ENCODE assay signal across 17 cellular contexts in genomic region chrX:68043713-68044438, GRCh38.
DNase-seq lines count a peak whose midpoint lies in the region; ATAC-seq and TF ChIP-seq lines count a peak whose summit lies in the region.
"Had no signal": no experiment of that assay in that cellular context is flagged by ENCODE, and none has a peak within 500 bp of the region (broad histone marks: within the 10 kb centered on the region; RNA-seq: fewer than 3 reads in every experiment).

No MANE protein-coding gene starts in this region.

- TSS peak; percentile 6 for BruUV-seq in PC-3 (replicated peaks; lab: Mats Ljungman, UMichigan)

- no peaks in the 10 kb centered on the region for H3K79me2 ChIP-seq in PC-3 (ENCODE audit: low read length)

- no peaks in the 10 kb centered on the region for H3K9me2 ChIP-seq in PC-3 (replicated peaks; ENCODE audit: low read length)

- CTCF ChIA-PET in PC-3 (lab: Charles Lee) = no interaction called here

- no peaks in the 10 kb centered on the region for H3K9me3 ChIP-seq in PC-3 (ENCODE audit: low read length)
- no peaks in the 10 kb centered on the region for H3K9me3 ChIP-seq in right cardiac atrium (ENCODE audit: control insufficient read depth, low read length)
- H3K9me3 ChIP-seq: Caco-2 had no signal

- H3F3A ChIP-seq in PC-3 (ENCODE audit: low read length, unreplicated experiment) = no peaks in the 10 kb centered on the region

- no peak overlapping the region for H2AFZ ChIP-seq in PC-3 (ENCODE audit: low read length)

- no peak for TF ChIP-seq CTCF in PC-3 (conservative IDR thresholded peaks at IDR 0.05; ENCODE audit: low read depth, low read length)

- H3K27me3 ChIP-seq in PC-3 (ENCODE audit: low read length) = no peaks in the 10 kb centered on the region
- no peaks in the 10 kb centered on the region for H3K27me3 ChIP-seq in right cardiac atrium (ENCODE audit: control insufficient read depth, insufficient read depth)

- no peak overlapping the region for H3K9ac ChIP-seq in PC-3 (ENCODE audit: low read length)

- H3K4me2 ChIP-seq in PC-3 (ENCODE audit: low read length) = no peak overlapping the region

- H3K4me1 ChIP-seq in PC-3 (ENCODE audit: insufficient read depth, low read length) = no peaks in the 10 kb centered on the region
- no peaks in the 10 kb centered on the region for H3K4me1 ChIP-seq in right cardiac atrium (ENCODE audit: control insufficient read depth, insufficient read depth, low read length)
- H3K4me1 ChIP-seq: Caco-2 had no signal

- WGBS in right cardiac atrium = 94% methylated on average over 1 of the region's 1 CpG

- no peak overlapping the region for H3K4me3 ChIP-seq in PC-3 (ENCODE audit: low read length)
- no peak overlapping the region for H3K4me3 ChIP-seq in right cardiac atrium (ENCODE audit: low read length)
- H3K4me3 ChIP-seq: SK-N-MC had no signal

- intact Hi-C loops in PC-3 (cut with micrococcal nuclease) = no loop called here
- intact Hi-C loops in right cardiac atrium (cut with DNase I) = no loop called here

- H3K27ac ChIP-seq in PC-3 (ENCODE audit: low read length) (no peak overlapping the region), right cardiac atrium (ENCODE audit: low read length) (no peak overlapping the region)
- H3K27ac ChIP-seq: RWPE1, SK-N-MC had no signal

- POLR2A ChIA-PET in PC-3 (lab: Charles Lee; ENCODE audit: unreplicated experiment) = no interaction called here

- ATAC-seq in PC-3 (no peak), right cardiac atrium (no peak), GM18870 (IDR thresholded peaks at IDR 0.05; ENCODE audit: unreplicated experiment) (no peak)
- ATAC-seq: CD8-positive, alpha-beta T cell had no signal

- H4K20me1 ChIP-seq in PC-3 (ENCODE audit: low read length) = no peaks in the 10 kb centered on the region

- no peaks in the 10 kb centered on the region for H3K36me3 ChIP-seq in PC-3 (ENCODE audit: low read depth, low read length)

- DNase-seq in SHP77 treated with DMSO at 0.1 percent for 48 hours (lab: John Stamatoyannopoulos, UW) (peak; percentile 0), SHP77 (lab: John Stamatoyannopoulos, UW) (no peak), NCI-H1092 treated with DMSO at 0.1 percent for 48 hours (lab: John Stamatoyannopoulos, UW) (peak; percentile 86), PC-3 (no peak), right cardiac atrium (no peak)
- no peak for DNase-seq in NK-92 treated with Interleukin-12 subunit alpha and Interleukin-12 subunit beta, amount 100 ng/mL, for 24 hours (lab: John Stamatoyannopoulos, UW)
- DNase-seq: Caco-2; CD8-positive, alpha-beta T cell; Karpas-422; NCI-H1417 treated with DMSO at 0.1 percent for 48 hours; NCI-H1694 treated with DMSO at 0.1 percent for 48 hours; NCI-H2081; NCI-H2171 treated with DMSO at 0.1 percent for 48 hours; SIG-M5 had no signal

Comparison
In these comparisons a context has a peak if more than half of its experiments do, and no peak if none do; other contexts are left out.
1. DNase-seq: peak in SHP77 treated with DMSO at 0.1 percent for 48 hours (single experiment) and NCI-H1092 treated with DMSO at 0.1 percent for 48 hours (single experiment); none in SHP77 (0 of 2), PC-3 (single experiment), right cardiac atrium (0 of 3) and NK-92 treated with Interleukin-12 subunit alpha and Interleukin-12 subunit beta, amount 100 ng/mL, for 24 hours (single experiment).